ENCODE assay signal across 21 cellular contexts in the genomic region with DNA sequence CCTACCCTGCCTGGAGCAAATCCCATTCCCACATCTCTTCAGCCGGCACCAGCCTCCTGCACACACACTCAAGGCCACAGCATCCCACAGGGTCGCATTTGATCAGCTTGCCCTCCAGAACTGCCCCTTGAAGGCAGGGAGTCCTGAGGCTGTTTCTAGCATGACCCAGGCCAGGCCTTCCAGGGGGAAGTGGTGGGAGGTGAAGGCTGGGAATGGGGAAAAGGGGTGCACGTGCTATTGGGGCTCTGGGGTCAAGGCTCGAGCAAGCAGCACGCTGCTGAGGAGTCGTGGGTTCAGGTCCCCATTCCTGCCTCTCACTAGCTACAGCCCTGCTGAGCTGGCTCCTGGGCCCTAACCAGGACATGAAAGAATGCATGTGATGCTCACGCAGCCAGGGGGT. TPM values are rescaled to one million over a fixed set of nuclear protein-coding genes. Genes with fewer than 3 reads are reported as not detected.
DNase-seq lines count a peak whose midpoint lies in the region; ATAC-seq and TF ChIP-seq lines count a peak whose summit lies in the region.
"Had no signal": no experiment of that assay in that cellular context is flagged by ENCODE, and none has a peak within 500 bp of the region (broad histone marks: within the 10 kb centered on the region; RNA-seq: fewer than 3 reads in every experiment).

No MANE protein-coding gene starts in this region.

- no peak for ATAC-seq in activated B cell treated with CpG ODN at 0.5 μM for 24 hours (ENCODE audit: low read depth)
- ATAC-seq in stimulated activated memory B cell treated with anti-CD40 and anti-IgM and Interleukin-4, amounts not matched to agents 10 μg/mL and 1 μg/mL and 100 μg/mL, for 72 hours = no peak
- ATAC-seq in CD8-positive, alpha-beta T cell = no peak
- ATAC-seq: left lobe of liver had no signal

- no peaks in the 10 kb centered on the region for H3K9me3 ChIP-seq in CD8-positive, alpha-beta T cell (ENCODE audit: low read length)
- H3K9me3 ChIP-seq: stomach had no signal

- in situ Hi-C loops in KBM-7 (cut with MboI; ENCODE audit: low pct_unique_long_range_greater_than_20kb, low sequenced_read_pairs) = no loop called here

- POLR2A ChIA-PET in activated B cell treated with CpG ODN at 0.5 μM for 24 hours (lab: Charles Lee) = interaction anchor here (0.9 to 1.5 kb wide), 4 partner anchors 9 to 24 kb away, joined by 3 to 7 read pairs (median 4); no protein-coding TSS in a partner anchor
- POLR2A ChIA-PET in CD8-positive, alpha-beta T cell (lab: Charles Lee) = no interaction called here

- peak overlapping the region; percentile 80 for H3K27ac ChIP-seq in epithelial cell of prostate
- H3K27ac ChIP-seq in CD8-positive, alpha-beta T cell (ENCODE audit: low read depth, low read length) = no peak overlapping the region
- H3K27ac ChIP-seq: stomach had no signal

- H3K36me3 ChIP-seq in CD8-positive, alpha-beta T cell (ENCODE audit: insufficient read depth, low read length) = no peaks in the 10 kb centered on the region

- no peaks in the 10 kb centered on the region for H3K27me3 Mint-ChIP-seq in activated naive CD4-positive, alpha-beta T cell treated with anti-CD3 and anti-CD28 coated beads for 36 hours (ENCODE audit: low read depth)
- no peaks in the 10 kb centered on the region for H3K27me3 Mint-ChIP-seq in activated naive CD4-positive, alpha-beta T cell treated with anti-CD3 and anti-CD28 coated beads, Interleukin-2, amount 10 ng/mL, durations not matched to agents 7 days and 5 days
- H3K27me3 Mint-ChIP-seq in activated B cell treated with CpG ODN at 0.5 μM for 24 hours = no peaks in the 10 kb centered on the region
- H3K27me3 Mint-ChIP-seq in stimulated activated memory B cell treated with anti-CD40 and anti-IgM and Interleukin-4, amounts not matched to agents 10 μg/mL and 1 μg/mL and 100 μg/mL, for 72 hours = no peaks in the 10 kb centered on the region
- no peaks in the 10 kb centered on the region for H3K27me3 Mint-ChIP-seq in CD8-positive, alpha-beta T cell (ENCODE audit: low read depth)

- H3K4me1 ChIP-seq in CD8-positive, alpha-beta T cell (ENCODE audit: insufficient read depth, low read length) = peaks cover 6% of the 10 kb centered on the region

- H3K27me3 ChIP-seq in CD8-positive, alpha-beta T cell (ENCODE audit: insufficient read depth, low read length) = no peaks in the 10 kb centered on the region

- H3K4me3 Mint-ChIP-seq in activated naive CD4-positive, alpha-beta T cell treated with anti-CD3 and anti-CD28 coated beads for 36 hours = no peak overlapping the region
- no peak overlapping the region for H3K4me3 Mint-ChIP-seq in activated naive CD4-positive, alpha-beta T cell treated with anti-CD3 and anti-CD28 coated beads, Interleukin-2, amount 10 ng/mL, durations not matched to agents 7 days and 5 days
- no peak overlapping the region for H3K4me3 Mint-ChIP-seq in activated B cell treated with CpG ODN at 0.5 μM for 24 hours
- H3K4me3 Mint-ChIP-seq in stimulated activated memory B cell treated with anti-CD40 and anti-IgM and Interleukin-4, amounts not matched to agents 10 μg/mL and 1 μg/mL and 100 μg/mL, for 72 hours = peak overlapping the region; percentile 9
- H3K4me3 Mint-ChIP-seq in CD8-positive, alpha-beta T cell = no peak overlapping the region
- H3K4me3 Mint-ChIP-seq: H9 had no signal

- H3K27ac Mint-ChIP-seq in activated naive CD4-positive, alpha-beta T cell treated with anti-CD3 and anti-CD28 coated beads for 36 hours = peak overlapping the region; percentile 57
- no peak overlapping the region for H3K27ac Mint-ChIP-seq in activated naive CD4-positive, alpha-beta T cell treated with anti-CD3 and anti-CD28 coated beads, Interleukin-2, amount 10 ng/mL, durations not matched to agents 7 days and 5 days
- H3K27ac Mint-ChIP-seq in activated B cell treated with CpG ODN at 0.5 μM for 24 hours = peak overlapping the region; percentile 75
- H3K27ac Mint-ChIP-seq in stimulated activated memory B cell treated with anti-CD40 and anti-IgM and Interleukin-4, amounts not matched to agents 10 μg/mL and 1 μg/mL and 100 μg/mL, for 72 hours = peak overlapping the region; percentile 94
- H3K27ac Mint-ChIP-seq in CD8-positive, alpha-beta T cell = no peak overlapping the region
- H3K27ac Mint-ChIP-seq: progenitor cell of endocrine pancreas had no signal

- no peak overlapping the region for H3K4me3 ChIP-seq in CD8-positive, alpha-beta T cell (ENCODE audit: low read depth, low read length)
- H3K4me3 ChIP-seq: stomach had no signal

- H3K9me3 Mint-ChIP-seq in activated naive CD4-positive, alpha-beta T cell treated with anti-CD3 and anti-CD28 coated beads for 36 hours = no peaks in the 10 kb centered on the region
- no peaks in the 10 kb centered on the region for H3K9me3 Mint-ChIP-seq in activated naive CD4-positive, alpha-beta T cell treated with anti-CD3 and anti-CD28 coated beads, Interleukin-2, amount 10 ng/mL, durations not matched to agents 7 days and 5 days
- H3K9me3 Mint-ChIP-seq in activated B cell treated with CpG ODN at 0.5 μM for 24 hours = no peaks in the 10 kb centered on the region
- no peaks in the 10 kb centered on the region for H3K9me3 Mint-ChIP-seq in stimulated activated memory B cell treated with anti-CD40 and anti-IgM and Interleukin-4, amounts not matched to agents 10 μg/mL and 1 μg/mL and 100 μg/mL, for 72 hours
- no peaks in the 10 kb centered on the region for H3K9me3 Mint-ChIP-seq in CD8-positive, alpha-beta T cell
- H3K9me3 Mint-ChIP-seq: H9 had no signal

- no peak for TF ChIP-seq CTCF in activated B cell treated with CpG ODN at 0.5 μM for 24 hours (IDR thresholded peaks at IDR 0.05)
- TF ChIP-seq CTCF in CD8-positive, alpha-beta T cell (IDR thresholded peaks at IDR 0.05) = no peak

- DNase-seq in activated naive CD4-positive, alpha-beta T cell treated with anti-CD3 and anti-CD28 coated beads for 36 hours = no peak
- DNase-seq in activated naive CD4-positive, alpha-beta T cell treated with anti-CD3 and anti-CD28 coated beads, Interleukin-2, amount 10 ng/mL, durations not matched to agents 7 days and 5 days = no peak
- DNase-seq in activated B cell treated with CpG ODN at 0.5 μM for 24 hours (no peak), epithelial cell of prostate (ENCODE audit: low read depth, low spot score) (no peak), HuH-7.5 (ENCODE audit: low spot score) (no peak), KBM-7 (no peak)
- DNase-seq in CD8-positive, alpha-beta T cell = no peak
- DNase-seq: activated CD4-positive, CD25-positive, alpha-beta regulatory T cell treated with anti-CD3 and anti-CD28 coated beads, Interleukin-2, amount 50 U/mL, for 72 hours; activated T-cell treated with anti-CD3 and anti-CD28 coated beads for 4 hours; aorta; H9; NCI-H187; NCI-H446 treated with DMSO at 0.1 percent for 48 hours; SIG-M5; stimulated activated CD4-positive, alpha-beta T cell treated with anti-CD3 and anti-CD28 coated beads, Interleukin-12 subunit alpha, Interleukin-12 subunit beta, amount 100 ng/mL, for 4 hours; stomach had no signal

- H3K4me1 Mint-ChIP-seq in activated naive CD4-positive, alpha-beta T cell treated with anti-CD3 and anti-CD28 coated beads for 36 hours (ENCODE audit: low read depth) = peaks cover 13% of the 10 kb centered on the region
- peaks cover 11% of the 10 kb centered on the region for H3K4me1 Mint-ChIP-seq in activated naive CD4-positive, alpha-beta T cell treated with anti-CD3 and anti-CD28 coated beads, Interleukin-2, amount 10 ng/mL, durations not matched to agents 7 days and 5 days
- H3K4me1 Mint-ChIP-seq in activated B cell treated with CpG ODN at 0.5 μM for 24 hours = peaks cover 59% of the 10 kb centered on the region
- H3K4me1 Mint-ChIP-seq in stimulated activated memory B cell treated with anti-CD40 and anti-IgM and Interleukin-4, amounts not matched to agents 10 μg/mL and 1 μg/mL and 100 μg/mL, for 72 hours = peaks cover 90% of the 10 kb centered on the region
- H3K4me1 Mint-ChIP-seq in CD8-positive, alpha-beta T cell (ENCODE audit: low read depth) = peaks cover 9% of the 10 kb centered on the region

- intact Hi-C loops in activated naive CD4-positive, alpha-beta T cell treated with anti-CD3 and anti-CD28 coated beads for 36 hours (cut with micrococcal nuclease) = no loop called here
- intact Hi-C loops in activated B cell treated with CpG ODN at 0.5 μM for 24 hours (cut with micrococcal nuclease) = no loop called here
- intact Hi-C loops in CD8-positive, alpha-beta T cell (cut with DNase I, micrococcal nuclease) = no loop called here

- H3K36me3 Mint-ChIP-seq in activated naive CD4-positive, alpha-beta T cell treated with anti-CD3 and anti-CD28 coated beads for 36 hours (ENCODE audit: low read depth) = peaks cover 18% of the 10 kb centered on the region
- H3K36me3 Mint-ChIP-seq in activated naive CD4-positive, alpha-beta T cell treated with anti-CD3 and anti-CD28 coated beads, Interleukin-2, amount 10 ng/mL, durations not matched to agents 7 days and 5 days = peaks cover 3% of the 10 kb centered on the region
- peaks cover 62% of the 10 kb centered on the region for H3K36me3 Mint-ChIP-seq in activated B cell treated with CpG ODN at 0.5 μM for 24 hours (ENCODE audit: low read depth)
- H3K36me3 Mint-ChIP-seq in stimulated activated memory B cell treated with anti-CD40 and anti-IgM and Interleukin-4, amounts not matched to agents 10 μg/mL and 1 μg/mL and 100 μg/mL, for 72 hours = peaks cover 58% of the 10 kb centered on the region
- peaks cover 20% of the 10 kb centered on the region for H3K36me3 Mint-ChIP-seq in CD8-positive, alpha-beta T cell

- CTCF ChIA-PET in activated naive CD4-positive, alpha-beta T cell treated with anti-CD3 and anti-CD28 coated beads for 36 hours (lab: Charles Lee) = interaction anchor here (1.9 kb wide), 1 partner anchor 26 kb away, joined by 4 read pairs; no protein-coding TSS in a partner anchor
- CTCF ChIA-PET in activated naive CD4-positive, alpha-beta T cell treated with anti-CD3 and anti-CD28 coated beads, Interleukin-2, amount 10 ng/mL, durations not matched to agents 7 days and 5 days (lab: Charles Lee) = interaction anchor here (1.0 kb wide), 1 partner anchor 24 kb away, joined by 4 read pairs; no protein-coding TSS in a partner anchor
- CTCF ChIA-PET in activated B cell treated with CpG ODN at 0.5 μM for 24 hours (lab: Charles Lee) = interaction anchor here (0.9 kb wide), 1 partner anchor 12 kb away, joined by 3 read pairs; no protein-coding TSS in a partner anchor
- CTCF ChIA-PET in CD8-positive, alpha-beta T cell (lab: Charles Lee) = no interaction called here

RNA-seq across cellular contexts. Expression of gene SEMA7A, which starts 24.9 kb away (rescaled TPM):
- total RNA-seq in activated naive CD4-positive, alpha-beta T cell treated with anti-CD3 and anti-CD28 coated beads for 36 hours = 10 to 100 TPM; 45.7 to 46.9 TPM
- 159 and 178 TPM in 2 replicates for total RNA-seq in activated B cell treated with CpG ODN at 0.5 μM for 24 hours
- total RNA-seq in CD8-positive, alpha-beta T cell = 1 to 10 TPM; 8.8 to 9.4 TPM

RNA-seq across cellular contexts. Expression of gene CYP11A1, which starts 41.4 kb away (rescaled TPM):
- total RNA-seq in activated naive CD4-positive, alpha-beta T cell treated with anti-CD3 and anti-CD28 coated beads for 36 hours = not detected
- total RNA-seq in activated B cell treated with CpG ODN at 0.5 μM for 24 hours = not detected in 2 replicates
- total RNA-seq in CD8-positive, alpha-beta T cell = not detected
- total RNA-seq: frontal cortex; T-helper 2 cell treated with Interferon-gamma antibody and Interleukin-4, amounts not matched to agents 100 ng/mL and 5 ng/mL, for 36 hours had no signal

RNA-seq across cellular contexts. Expression of gene UBL7, which starts 52.1 kb away (rescaled TPM):
- 10 to 100 TPM; 43.0 to 47.0 TPM for total RNA-seq in activated naive CD4-positive, alpha-beta T cell treated with anti-CD3 and anti-CD28 coated beads for 36 hours
- 40.6 and 48.8 TPM in 2 replicates for total RNA-seq in activated B cell treated with CpG ODN at 0.5 μM for 24 hours
- 10 to 100 TPM; 21.7 to 23.1 TPM for total RNA-seq in CD8-positive, alpha-beta T cell

Comparison
In these comparisons a context has a peak if more than half of its experiments do, and no peak if none do; other contexts are left out.
1. H3K27ac Mint-ChIP-seq: peak in activated naive CD4-positive, alpha-beta T cell treated with anti-CD3 and anti-CD28 coated beads for 36 hours (single experiment), activated B cell treated with CpG ODN at 0.5 μM for 24 hours (single experiment) and stimulated activated memory B cell treated with anti-CD40 and anti-IgM and Interleukin-4, amounts not matched to agents 10 μg/mL and 1 μg/mL and 100 μg/mL, for 72 hours (single experiment); none in activated naive CD4-positive, alpha-beta T cell treated with anti-CD3 and anti-CD28 coated beads, Interleukin-2, amount 10 ng/mL, durations not matched to agents 7 days and 5 days (single experiment) and CD8-positive, alpha-beta T cell (single experiment).
2. RNA of gene SEMA7A, which starts 24.9 kb away (total RNA-seq): 159 to 178 TPM in activated B cell treated with CpG ODN at 0.5 μM for 24 hours and 45.7 to 46.9 TPM in activated naive CD4-positive, alpha-beta T cell treated with anti-CD3 and anti-CD28 coated beads for 36 hours; 8.8 to 9.4 TPM in CD8-positive, alpha-beta T cell; every median in the first group is over 4 times any median in the second.